In the genomic region with DNA sequence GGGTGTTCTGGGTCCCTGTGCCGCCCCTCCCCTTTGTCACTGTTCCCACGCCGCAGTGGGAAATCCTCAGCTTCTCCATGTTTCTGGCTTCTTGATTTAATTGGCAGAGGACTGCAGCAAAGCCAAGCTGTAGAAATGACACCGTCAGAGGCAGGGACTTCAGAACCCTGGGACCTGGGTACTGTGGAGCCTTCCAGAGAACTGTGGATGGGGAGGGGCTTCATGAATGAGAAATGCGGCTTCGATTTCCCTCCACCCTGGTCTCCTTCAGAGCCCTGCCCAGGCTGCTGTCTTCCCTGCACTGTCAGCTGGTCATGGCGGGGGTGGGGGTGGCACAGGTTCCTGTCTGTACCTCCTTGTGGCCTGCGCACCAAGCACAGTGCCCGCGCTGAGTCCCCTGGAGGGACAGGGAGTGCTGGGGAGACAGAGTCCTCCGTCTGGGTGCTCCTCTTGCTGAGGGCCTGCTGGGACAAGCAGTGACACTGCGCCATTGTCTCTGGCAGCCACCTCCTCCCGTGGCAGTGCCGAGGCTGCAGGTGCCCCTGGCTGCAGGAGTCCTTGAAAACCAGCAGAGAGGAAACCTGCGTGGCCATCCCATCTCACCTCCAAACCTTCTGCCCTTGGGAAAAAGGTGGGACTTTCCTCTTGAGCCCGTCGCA, we compare ENCODE assay signal across 16 cellular contexts. TPM values are rescaled to one million over a fixed set of nuclear protein-coding genes. Genes with fewer than 3 reads are reported as not detected.
A peak's percentile ranks its signal among the peaks of the same experiment; 100 is the strongest.
DNase-seq lines count a peak whose midpoint lies in the region; ATAC-seq and TF ChIP-seq lines count a peak whose summit lies in the region.
"Had no signal": no experiment of that assay in that cellular context is flagged by ENCODE, and none has a peak within 500 bp of the region (broad histone marks: within the 10 kb centered on the region; RNA-seq: fewer than 3 reads in every experiment).

No MANE protein-coding gene starts in this region.

- DNase-seq in right cardiac atrium (peak in 2 of 3 donors; percentile 13 to 27), heart right ventricle (no peak), glutamatergic neuron (peak; percentile 11), osteoblast (ENCODE audit: insufficient read length, low spot score, missing footprints) (peak; percentile 63), NCI-H446 (lab: John Stamatoyannopoulos, UW) (no peak), amniotic stem cell (lab: John Stamatoyannopoulos, UW) (no peak)
- no peak for DNase-seq in stimulated activated naive CD8-positive, alpha-beta T cell treated with anti-CD3 and anti-CD28 coated beads, Interleukin-15, Interleukin-2, amounts not matched to agents 100 U/mL and 50 U/mL, for 24 hours
- DNase-seq: CD4-positive, alpha-beta T cell; GDM1; NCI-H1048; NCI-H1436; NCI-H1930 had no signal

- intact Hi-C loops in right cardiac atrium (cut with DNase I) (no loop called here), heart right ventricle (cut with DNase I) (loop anchor here in 2 of 10 donors (5.0 kb wide), 2 partner anchors 41 to 654 kb away; no protein-coding TSS in a partner anchor)

- TF ChIP-seq CTCF in heart right ventricle (IDR thresholded peaks at IDR 0.05), result no peak
- TF ChIP-seq CTCF in glutamatergic neuron (IDR thresholded peaks at IDR 0.05; ENCODE audit: partially characterized antibody, unreplicated experiment), result no peak
- no peak for TF ChIP-seq CTCF in osteoblast (IDR thresholded peaks at IDR 0.05; ENCODE audit: extremely low read depth, low read depth, low read length)

- no peak overlapping the region for H2AFZ ChIP-seq in osteoblast (ENCODE audit: low read length)

- H4K20me1 ChIP-seq in osteoblast (ENCODE audit: insufficient read depth, low read length), result peaks cover 96% of the 10 kb centered on the region

- no peaks in the 10 kb centered on the region for H3K36me3 Mint-ChIP-seq in glutamatergic neuron (ENCODE audit: unreplicated experiment)

- no peak overlapping the region for H3K4me3 ChIP-seq in right cardiac atrium (ENCODE audit: low read length)
- H3K4me3 ChIP-seq in heart right ventricle, result no peak overlapping the region
- no peak overlapping the region for H3K4me3 ChIP-seq in osteoblast (ENCODE audit: insufficient read depth, low read length)
- H3K4me3 ChIP-seq: HAP-1 had no signal

- H3K4me1 ChIP-seq in right cardiac atrium (ENCODE audit: control insufficient read depth, insufficient read depth, low read length), result no peaks in the 10 kb centered on the region
- peaks cover 0 to 38% (median 15%) of the 10 kb centered on the region in 9 donors for H3K4me1 ChIP-seq in heart right ventricle
- H3K4me1 ChIP-seq in osteoblast (ENCODE audit: insufficient read depth, low read length), result peaks cover 4% of the 10 kb centered on the region
- H3K4me1 ChIP-seq: Caco-2, HAP-1 had no signal

- peaks cover 4% of the 10 kb centered on the region for H3K4me1 Mint-ChIP-seq in glutamatergic neuron (ENCODE audit: low read depth, unreplicated experiment)

- H3K27me3 Mint-ChIP-seq in glutamatergic neuron (ENCODE audit: unreplicated experiment), result peaks cover 8% of the 10 kb centered on the region
- H3K27me3 Mint-ChIP-seq: CD4-positive, alpha-beta T cell had no signal

- no peak for ATAC-seq in right cardiac atrium
- ATAC-seq in heart right ventricle, result no peak
- no peak for ATAC-seq in stimulated activated naive CD8-positive, alpha-beta T cell treated with anti-CD3 and anti-CD28 coated beads, Interleukin-15, Interleukin-2, amounts not matched to agents 100 U/mL and 50 U/mL, for 24 hours
- ATAC-seq in GM18511 (IDR thresholded peaks at IDR 0.05; ENCODE audit: unreplicated experiment), result no peak

- H3K79me2 ChIP-seq in osteoblast (ENCODE audit: insufficient read depth, low read length), result peaks cover 97% of the 10 kb centered on the region

- H3K4me3 Mint-ChIP-seq in glutamatergic neuron (ENCODE audit: unreplicated experiment), result no peak overlapping the region
- H3K4me3 Mint-ChIP-seq: CD4-positive, alpha-beta T cell had no signal

- H3K27ac ChIP-seq in right cardiac atrium (ENCODE audit: low read length), result no peak overlapping the region
- no peak overlapping the region for H3K27ac ChIP-seq in heart right ventricle
- peak overlapping the region; percentile 50 for H3K27ac ChIP-seq in osteoblast (ENCODE audit: low read depth, low read length)

- H3K36me3 ChIP-seq in heart right ventricle (peaks cover 0 to 17% (median 0%) of the 10 kb centered on the region in 9 donors), osteoblast (ENCODE audit: insufficient read depth, low read length) (peaks cover 61% of the 10 kb centered on the region)
- H3K36me3 ChIP-seq: HAP-1 had no signal

- no peaks in the 10 kb centered on the region for H3K9me3 ChIP-seq in right cardiac atrium (ENCODE audit: control insufficient read depth, low read length)
- no peaks in the 10 kb centered on the region for H3K9me3 ChIP-seq in heart right ventricle
- H3K9me3 ChIP-seq in osteoblast (ENCODE audit: low read depth, low read length), result no peaks in the 10 kb centered on the region
- H3K9me3 ChIP-seq: Caco-2, HAP-1 had no signal

- no peak overlapping the region for H3K4me2 ChIP-seq in osteoblast (ENCODE audit: insufficient read depth, low read length)

- peaks cover 2% of the 10 kb centered on the region for H3K9me3 Mint-ChIP-seq in glutamatergic neuron (ENCODE audit: unreplicated experiment)
- H3K9me3 Mint-ChIP-seq: CD4-positive, alpha-beta T cell had no signal

- WGBS in right cardiac atrium, result 81% methylated on average over 17 of the region's 17 CpGs
- 88 to 91% methylated on average over 17 of the region's 17 CpGs for WGBS in heart right ventricle, 2 donors

- no peaks in the 10 kb centered on the region for H3K27me3 ChIP-seq in right cardiac atrium (ENCODE audit: control insufficient read depth, insufficient read depth)
- no peaks in the 10 kb centered on the region for H3K27me3 ChIP-seq in heart right ventricle
- H3K27me3 ChIP-seq in osteoblast (ENCODE audit: insufficient read depth, low read length), result no peaks in the 10 kb centered on the region

- H3K27ac Mint-ChIP-seq in glutamatergic neuron (ENCODE audit: unreplicated experiment), result no peak overlapping the region
- H3K27ac Mint-ChIP-seq: CD4-positive, alpha-beta T cell had no signal

RNA-seq across cellular contexts. Expression of a gene that starts 47.2 kb away (rescaled TPM):
- total RNA-seq in right cardiac atrium (10 to 100 TPM; 16.0 to 35.8 (median 26.1) TPM), heart right ventricle (10 to 100 TPM in 7 of 10 donors, 1 to 10 TPM in 3; 8.1 to 60.0 (median 12.2) TPM), glutamatergic neuron (ENCODE audit: unreplicated experiment) (28.9 TPM), osteoblast (571 and 801 TPM in 2 replicates)
- polyA plus RNA-seq in right cardiac atrium (15.4 TPM), heart right ventricle (10 to 100 TPM; 13.8 to 19.7 TPM)
- total RNA-seq: MCF 10A had no signal

Comparison
In these comparisons a context has a peak if more than half of its experiments do, and no peak if none do; other contexts are left out.
1. DNase-seq: peak in right cardiac atrium (2 of 3), glutamatergic neuron (single experiment) and osteoblast (single experiment); none in heart right ventricle (0 of 2), stimulated activated naive CD8-positive, alpha-beta T cell treated with anti-CD3 and anti-CD28 coated beads, Interleukin-15, Interleukin-2, amounts not matched to agents 100 U/mL and 50 U/mL, for 24 hours (single experiment), NCI-H446 (0 of 2) and amniotic stem cell (single experiment).